8 cellular contexts compared by ENCODE assay signal in the genomic region with DNA sequence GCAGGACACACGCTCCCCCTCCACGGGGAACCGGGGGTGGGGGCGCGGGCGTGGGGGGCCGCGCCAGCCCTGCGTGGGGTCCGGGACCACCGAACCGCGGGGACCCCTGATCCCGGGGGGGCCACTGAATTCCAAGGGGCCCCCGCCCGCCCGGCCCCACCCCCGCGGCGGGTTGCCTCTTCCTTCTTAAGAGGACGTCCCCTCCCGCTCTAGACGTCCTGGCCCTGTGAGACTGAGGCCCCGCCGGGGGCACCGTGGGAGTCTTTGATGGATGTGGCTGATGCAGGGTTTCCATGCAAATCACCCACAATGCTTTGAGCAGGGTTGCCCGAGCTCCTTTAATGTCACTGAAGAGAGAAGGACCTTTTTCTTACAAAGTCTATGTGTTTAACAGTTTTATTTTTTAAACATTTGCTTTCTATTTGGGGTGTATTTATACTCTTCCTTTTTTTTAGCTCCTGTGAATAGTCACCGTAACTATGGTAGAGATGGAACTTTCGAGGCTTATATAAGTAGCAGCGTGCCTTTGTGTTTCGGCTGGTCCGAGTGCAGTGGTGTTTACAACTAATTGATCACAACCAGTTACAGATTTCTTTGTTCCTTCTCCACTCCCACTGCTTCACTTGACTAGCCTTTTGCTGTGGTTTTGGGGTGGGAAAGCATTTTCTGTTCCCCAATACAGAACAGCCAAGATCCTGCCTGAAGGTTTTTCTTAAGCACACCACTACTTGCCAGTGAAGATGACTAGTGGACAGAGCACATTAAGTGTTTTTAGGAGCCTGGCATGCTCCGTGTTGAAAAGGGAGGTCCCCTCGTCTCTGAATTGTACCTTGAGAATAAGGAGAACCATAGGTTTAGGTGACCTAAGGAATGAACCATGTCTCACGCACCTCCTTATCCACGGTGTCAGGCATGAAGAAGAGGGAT. TPM values are rescaled to one million over a fixed set of nuclear protein-coding genes. Genes with fewer than 3 reads are reported as not detected.
DNase-seq lines count a peak whose midpoint lies in the region; TF ChIP-seq lines count a peak whose summit lies in the region.

No MANE protein-coding gene starts in this region.

- peaks cover 35 to 74% (median 58%) of the 10 kb centered on the region in 4 donors for H3K4me1 Mint-ChIP-seq in CD4-positive, alpha-beta memory T cell
- peaks cover 25% of the 10 kb centered on the region for H3K4me1 Mint-ChIP-seq in endodermal cell

- peak overlapping the region; percentile 60 for H3K27ac ChIP-seq in CD4-positive, alpha-beta memory T cell (ENCODE audit: low read depth, low read length)
- peak overlapping the region; percentile 98 for H3K27ac ChIP-seq in endodermal cell (ENCODE audit: low read depth, low read length)

- peaks cover 2 to 5% of the 10 kb centered on the region in 2 donors for H3K27me3 Mint-ChIP-seq in CD4-positive, alpha-beta memory T cell
- peaks cover 13% of the 10 kb centered on the region for H3K27me3 Mint-ChIP-seq in endodermal cell (ENCODE audit: insufficient read depth)

- CTCF ChIA-PET in CD4-positive, alpha-beta memory T cell (lab: Charles Lee; ENCODE audit: partially characterized antibody) = interaction anchor here (1.0 to 3.1 kb wide), 8 partner anchors 8 to 257 kb away, joined by 3 to 17 read pairs (median 8); a partner anchor contains a TSS

- no peaks in the 10 kb centered on the region for H3K36me3 ChIP-seq in CD4-positive, alpha-beta memory T cell (ENCODE audit: insufficient read depth, low read length)
- H3K36me3 ChIP-seq in endodermal cell (ENCODE audit: control insufficient read depth, insufficient read depth, low read length) = no peaks in the 10 kb centered on the region

- H3K9ac ChIP-seq in endodermal cell (ENCODE audit: extremely low read depth, low read length, poor library complexity, severe bottlenecking) = peak overlapping the region; percentile 69

- peaks cover 42% of the 10 kb centered on the region for H3K4me1 ChIP-seq in CD4-positive, alpha-beta memory T cell (ENCODE audit: insufficient read depth, low read length)
- H3K4me1 ChIP-seq in endodermal cell (ENCODE audit: control insufficient read depth, insufficient read depth, low read length) (no peaks in the 10 kb centered on the region), mononuclear cell (ENCODE audit: insufficient read depth, low read length) (peaks cover 41% of the 10 kb centered on the region)

- POLR2A ChIA-PET in CD4-positive, alpha-beta memory T cell (lab: Charles Lee; ENCODE audit: partially characterized antibody) = interaction anchor here (0.7 to 2.4 kb wide), 11 partner anchors 16 to 284 kb away, joined by 3 to 11 read pairs (median 4); a partner anchor contains a TSS

- TF ChIP-seq CTCF in GM20000 (IDR thresholded peaks at IDR 0.05; ENCODE audit: extremely low read depth, missing control alignments) = no peak
- TF ChIP-seq CTCF in endodermal cell (conservative IDR thresholded peaks at IDR 0.05) = no peak

- peak overlapping the region; percentile 44 to 54 for H3K4me3 ChIP-seq in CD4-positive, alpha-beta memory T cell (ENCODE audit: low read length in 2 of 2)
- H3K4me3 ChIP-seq in endodermal cell (ENCODE audit: low read length) (peak overlapping the region; percentile 96), mononuclear cell (ENCODE audit: low read length) (peak overlapping the region; percentile 45)

- peaks cover 0 to 10% (median under 1%) of the 10 kb centered on the region in 8 donors for H3K9me3 Mint-ChIP-seq in CD4-positive, alpha-beta memory T cell
- H3K9me3 Mint-ChIP-seq in endodermal cell = no peaks in the 10 kb centered on the region

- peak overlapping the region; percentile 96 to 100 (median 97) for H3K27ac Mint-ChIP-seq in CD4-positive, alpha-beta memory T cell
- H3K27ac Mint-ChIP-seq in endodermal cell = peak overlapping the region; percentile 96

- H3K27me3 ChIP-seq in CD4-positive, alpha-beta memory T cell (ENCODE audit: insufficient read depth, low read length) = no peaks in the 10 kb centered on the region
- H3K27me3 ChIP-seq in endodermal cell (ENCODE audit: control insufficient read depth, insufficient read depth, low read length, poor library complexity, severe bottlenecking) (no peaks in the 10 kb centered on the region), mononuclear cell (ENCODE audit: insufficient read depth, low read length) (no peaks in the 10 kb centered on the region)

- 3 to 19% methylated on average over 7 to 36 of the region's 36 CpGs for WGBS in endodermal cell (ENCODE audit: insufficient coverage in 1 of 2, insufficient read length in 1 of 2), 2 experiments

- H3K9me3 ChIP-seq in CD4-positive, alpha-beta memory T cell (ENCODE audit: control insufficient read depth in 1 of 2, low read length in 2 of 2) = no peaks in the 10 kb centered on the region
- H3K9me3 ChIP-seq in endodermal cell (ENCODE audit: control insufficient read depth, low read length) (no peaks in the 10 kb centered on the region), mononuclear cell (ENCODE audit: low read depth, low read length) (no peaks in the 10 kb centered on the region)

- DNase-seq in CD4-positive, alpha-beta memory T cell = peak; percentile 82 to 92 (median 86)
- DNase-seq in GM20000 (ENCODE audit: low spot score) = peak; percentile 86
- peak; percentile 86 for DNase-seq in HT1080 (ENCODE audit: low read depth)
- DNase-seq in NOMO-1 treated with DMSO at 0.1 percent for 48 hours (lab: John Stamatoyannopoulos, UW; ENCODE audit: unreplicated experiment) = peak; percentile 24
- DNase-seq in activated CD8-positive, alpha-beta memory T cell treated with anti-CD3 and anti-CD28 coated beads, Interleukin-2, amount 50 U/mL, for 1 hour (ENCODE audit: extremely low read depth) = peak; percentile 79
- peak; percentile 93 for DNase-seq in endodermal cell
- DNase-seq in stimulated activated CD8-positive, alpha-beta memory T cell treated with anti-CD3 and anti-CD28 coated beads, Interleukin-2, amount 100 ng/mL, for 48 hours (ENCODE audit: low read depth in 2 of 2) = peak; percentile 76 to 78

- H3K4me3 Mint-ChIP-seq in CD4-positive, alpha-beta memory T cell = peak overlapping the region; percentile 91 to 98 (median 96)
- H3K4me3 Mint-ChIP-seq in endodermal cell = peak overlapping the region; percentile 86

- intact Hi-C loops in CD4-positive, alpha-beta memory T cell (cut with micrococcal nuclease) = loop anchor here (1.0 to 10.0 kb wide), 5 partner anchors 20 to 286 kb away; a partner anchor contains a TSS

- H3K36me3 Mint-ChIP-seq in CD4-positive, alpha-beta memory T cell = peaks cover 0 to 20% of the 10 kb centered on the region in 2 donors
- H3K36me3 Mint-ChIP-seq in endodermal cell (ENCODE audit: low read depth) = no peaks in the 10 kb centered on the region

RNA-seq across cellular contexts. Expression of a gene that starts 44.8 kb away (rescaled TPM):
- 10 to 100 TPM; 82.8 to 87.1 TPM for total RNA-seq in CD4-positive, alpha-beta memory T cell
- 100 to 1,000 TPM; 102 to 125 TPM for polyA plus RNA-seq in CD4-positive, alpha-beta memory T cell
- 159 and 183 TPM in 2 replicates for total RNA-seq in HT1080 (2014; rRNA removed; shearing (Covaris generic))
- 232 TPM in 2 replicates for polyA plus RNA-seq in HT1080 (2015; cell fraction: cytosol; rRNA removed)
- polyA plus RNA-seq in HT1080 (2015; cell fraction: nucleus; rRNA removed) = 456 and 488 TPM in 2 replicates
- 100 to 1,000 TPM; 369 to 402 TPM for total RNA-seq in endodermal cell
- 188 TPM for polyA plus RNA-seq in endodermal cell (2013, experiment 1 of 2)
- 200 TPM for polyA plus RNA-seq in endodermal cell (2013, experiment 2 of 2)
- 34.9 TPM for total RNA-seq in mononuclear cell

Comparison
In these comparisons a context has a peak if more than half of its experiments do, and no peak if none do; other contexts are left out.
1. Peak in every context shown above with its lines: DNase-seq, H3K4me3 ChIP-seq and H3K27ac ChIP-seq.
2. DNase-seq: peak in every context shown above with its lines; median percentile 93 in endodermal cell; 86 in CD4-positive, alpha-beta memory T cell; 86 in GM20000; 86 in HT1080; 79 in activated CD8-positive, alpha-beta memory T cell treated with anti-CD3 and anti-CD28 coated beads, Interleukin-2, amount 50 U/mL, for 1 hour; 77 in stimulated activated CD8-positive, alpha-beta memory T cell treated with anti-CD3 and anti-CD28 coated beads, Interleukin-2, amount 100 ng/mL, for 48 hours; 24 in NOMO-1 treated with DMSO at 0.1 percent for 48 hours.
3. H3K4me3 ChIP-seq: peak in every context shown above with its lines; median percentile 96 in endodermal cell; 49 in CD4-positive, alpha-beta memory T cell; 45 in mononuclear cell.